Comparison of ENCODE assay signal across 1 cellular context in genomic region chr1:85581138-85581801, GRCh38.
TF ChIP-seq lines count a peak whose summit lies in the region.

No MANE protein-coding gene starts in this region.

TF ChIP-seq in HepG2, 621 proteins besides CTCF, POLR2A, EP300 and RAD21 (continued from another document and continues in another):
- TF ChIP-seq, protein P1, sequence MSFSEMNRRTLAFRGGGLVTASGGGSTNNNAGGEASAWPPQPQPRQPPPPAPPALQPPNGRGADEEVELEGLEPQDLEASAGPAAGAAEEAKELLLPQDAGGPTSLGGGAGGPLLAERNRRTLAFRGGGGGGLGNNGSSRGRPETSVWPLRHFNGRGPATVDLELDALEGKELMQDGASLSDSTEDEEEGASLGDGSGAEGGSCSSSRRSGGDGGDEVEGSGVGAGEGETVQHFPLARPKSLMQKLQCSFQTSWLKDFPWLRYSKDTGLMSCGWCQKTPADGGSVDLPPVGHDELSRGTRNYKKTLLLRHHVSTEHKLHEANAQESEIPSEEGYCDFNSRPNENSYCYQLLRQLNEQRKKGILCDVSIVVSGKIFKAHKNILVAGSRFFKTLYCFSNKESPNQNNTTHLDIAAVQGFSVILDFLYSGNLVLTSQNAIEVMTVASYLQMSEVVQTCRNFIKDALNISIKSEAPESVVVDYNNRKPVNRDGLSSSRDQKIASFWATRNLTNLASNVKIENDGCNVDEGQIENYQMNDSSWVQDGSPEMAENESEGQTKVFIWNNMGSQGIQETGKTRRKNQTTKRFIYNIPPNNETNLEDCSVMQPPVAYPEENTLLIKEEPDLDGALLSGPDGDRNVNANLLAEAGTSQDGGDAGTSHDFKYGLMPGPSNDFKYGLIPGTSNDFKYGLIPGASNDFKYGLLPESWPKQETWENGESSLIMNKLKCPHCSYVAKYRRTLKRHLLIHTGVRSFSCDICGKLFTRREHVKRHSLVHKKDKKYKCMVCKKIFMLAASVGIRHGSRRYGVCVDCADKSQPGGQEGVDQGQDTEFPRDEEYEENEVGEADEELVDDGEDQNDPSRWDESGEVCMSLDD (CRISPR knock-in tag; IDR thresholded peaks at IDR 0.05; ENCODE audit: borderline replicate concordance) = no peak
- TF ChIP-seq, protein P2, sequence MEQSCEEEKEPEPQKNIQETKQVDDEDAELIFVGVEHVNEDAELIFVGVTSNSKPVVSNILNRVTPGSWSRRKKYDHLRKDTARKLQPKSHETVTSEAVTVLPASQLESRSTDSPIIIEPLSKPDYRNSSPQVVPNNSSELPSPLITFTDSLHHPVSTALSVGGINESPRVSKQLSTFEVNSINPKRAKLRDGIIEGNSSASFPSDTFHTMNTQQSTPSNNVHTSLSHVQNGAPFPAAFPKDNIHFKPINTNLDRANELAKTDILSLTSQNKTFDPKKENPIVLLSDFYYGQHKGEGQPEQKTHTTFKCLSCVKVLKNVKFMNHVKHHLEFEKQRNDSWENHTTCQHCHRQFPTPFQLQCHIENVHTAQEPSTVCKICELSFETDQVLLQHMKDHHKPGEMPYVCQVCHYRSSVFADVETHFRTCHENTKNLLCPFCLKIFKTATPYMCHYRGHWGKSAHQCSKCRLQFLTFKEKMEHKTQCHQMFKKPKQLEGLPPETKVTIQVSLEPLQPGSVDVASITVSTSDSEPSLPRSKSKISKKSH (CRISPR knock-in tag; IDR thresholded peaks at IDR 0.05; ENCODE audit: borderline replicate concordance) = peak; percentile 43; the same call in 1 of the 2 replicates
- no peak for TF ChIP-seq BRD4 (CRISPR knock-in tag; IDR thresholded peaks at IDR 0.05)
- TF ChIP-seq TOPORS (CRISPR knock-in tag; IDR thresholded peaks at IDR 0.05) = no peak
- TF ChIP-seq UBTF (CRISPR knock-in tag; IDR thresholded peaks at IDR 0.05) = peak; percentile 57
- no peak for TF ChIP-seq MXD1 (CRISPR knock-in tag; IDR thresholded peaks at IDR 0.05)
- TF ChIP-seq ZSCAN22 (CRISPR knock-in tag; IDR thresholded peaks at IDR 0.05) = no peak
- peak; percentile 62; the same call in 1 of the 2 replicates for TF ChIP-seq KMT2B (CRISPR knock-in tag; IDR thresholded peaks at IDR 0.05)
- TF ChIP-seq ZNF264 (CRISPR knock-in tag; IDR thresholded peaks at IDR 0.05) = 0 out of 2 replicates have a peak, but pooled peaks have one; percentile 55
- TF ChIP-seq DDIT3 (CRISPR knock-in tag; IDR thresholded peaks at IDR 0.05) = no peak
- no peak for TF ChIP-seq ZNF616 (CRISPR knock-in tag; IDR thresholded peaks at IDR 0.05; ENCODE audit: low read depth)
- TF ChIP-seq FOXA3 (CRISPR knock-in tag; IDR thresholded peaks at IDR 0.05) = peak; percentile 10; the same call in 1 of the 2 replicates
- TF ChIP-seq ATM (IDR thresholded peaks at IDR 0.05; ENCODE audit: borderline replicate concordance) = no peak
- TF ChIP-seq CEBPB (IDR thresholded peaks at IDR 0.05; ENCODE audit: borderline replicate concordance, low read depth, low read length) = no peak
- TF ChIP-seq, protein P3, sequence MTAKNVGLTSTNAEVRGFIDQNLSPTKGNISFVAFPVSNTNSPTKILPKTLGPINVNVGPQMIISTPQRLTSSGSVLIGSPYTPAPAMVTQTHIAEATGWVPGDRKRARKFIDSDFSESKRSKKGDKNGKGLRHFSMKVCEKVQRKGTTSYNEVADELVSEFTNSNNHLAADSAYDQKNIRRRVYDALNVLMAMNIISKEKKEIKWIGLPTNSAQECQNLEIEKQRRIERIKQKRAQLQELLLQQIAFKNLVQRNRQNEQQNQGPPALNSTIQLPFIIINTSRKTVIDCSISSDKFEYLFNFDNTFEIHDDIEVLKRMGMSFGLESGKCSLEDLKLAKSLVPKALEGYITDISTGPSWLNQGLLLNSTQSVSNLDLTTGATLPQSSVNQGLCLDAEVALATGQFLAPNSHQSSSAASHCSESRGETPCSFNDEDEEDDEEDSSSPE (CRISPR knock-in tag; IDR thresholded peaks at IDR 0.05) = no peak
- no peak for TF ChIP-seq SRSF1 (optimal IDR thresholded peaks at IDR 0.05; ENCODE audit: low read depth, low read length)
- TF ChIP-seq GATAD2A (CRISPR knock-in tag; IDR thresholded peaks at IDR 0.05) = peak; percentile 52; the same call in 1 of the 2 replicates
- TF ChIP-seq ZNF263 (CRISPR knock-in tag; IDR thresholded peaks at IDR 0.05) = no peak
- peak; percentile 86; the same call in 1 of the 2 replicates for TF ChIP-seq KDM2A (CRISPR knock-in tag; IDR thresholded peaks at IDR 0.05; ENCODE audit: borderline replicate concordance, low read depth)
- TF ChIP-seq IKZF4 (CRISPR knock-in tag; IDR thresholded peaks at IDR 0.05; ENCODE audit: borderline replicate concordance, low read depth, not compliant biosample characterization) = peak; percentile 14
- TF ChIP-seq MAX (IDR thresholded peaks at IDR 0.05) = 0 out of 2 replicates have a peak, but pooled peaks have one; percentile 18
- no peak for TF ChIP-seq ZNF343 (CRISPR knock-in tag; IDR thresholded peaks at IDR 0.05)
- TF ChIP-seq GATAD1 (CRISPR knock-in tag; IDR thresholded peaks at IDR 0.05) = no peak
- TF ChIP-seq, protein P4, sequence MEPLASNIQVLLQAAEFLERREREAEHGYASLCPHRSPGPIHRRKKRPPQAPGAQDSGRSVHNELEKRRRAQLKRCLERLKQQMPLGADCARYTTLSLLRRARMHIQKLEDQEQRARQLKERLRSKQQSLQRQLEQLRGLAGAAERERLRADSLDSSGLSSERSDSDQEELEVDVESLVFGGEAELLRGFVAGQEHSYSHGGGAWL (CRISPR knock-in tag; IDR thresholded peaks at IDR 0.05) = 0 out of 2 replicates have a peak, but pooled peaks have one; percentile 40
- TF ChIP-seq ZNF547 (CRISPR knock-in tag; IDR thresholded peaks at IDR 0.05) = peak; percentile 57; the same call in 1 of the 2 replicates
- no peak for TF ChIP-seq ZNF670 (CRISPR knock-in tag; IDR thresholded peaks at IDR 0.05; ENCODE audit: borderline replicate concordance)
- TF ChIP-seq ZFY (CRISPR knock-in tag; IDR thresholded peaks at IDR 0.05) = no peak
- TF ChIP-seq HOXA3 (CRISPR knock-in tag; IDR thresholded peaks at IDR 0.05) = 0 out of 2 replicates have a peak, but pooled peaks have one; percentile 16
- no peak for TF ChIP-seq ZKSCAN8 (CRISPR knock-in tag; IDR thresholded peaks at IDR 0.05; ENCODE audit: borderline replicate concordance)
- TF ChIP-seq ZMYM4 (CRISPR knock-in tag; IDR thresholded peaks at IDR 0.05) = peak; percentile 63
- peak; percentile 55; the same call in 1 of the 2 replicates for TF ChIP-seq ZGPAT (CRISPR knock-in tag; IDR thresholded peaks at IDR 0.05)
- TF ChIP-seq ETV6 (CRISPR knock-in tag; conservative IDR thresholded peaks at IDR 0.05) = no peak; the same call in 1 of the 2 replicates
- TF ChIP-seq ZSCAN21 (CRISPR knock-in tag; IDR thresholded peaks at IDR 0.05; ENCODE audit: borderline replicate concordance) = peak; percentile 14; the same call in 1 of the 2 replicates
- 0 out of 2 replicates have a peak, but pooled peaks have one; percentile 45 for TF ChIP-seq ZSCAN12 (CRISPR knock-in tag; IDR thresholded peaks at IDR 0.05)
- TF ChIP-seq ZNF503 (CRISPR knock-in tag; IDR thresholded peaks at IDR 0.05) = 0 out of 2 replicates have a peak, but pooled peaks have one; percentile 4
- 0 out of 2 replicates have a peak, but pooled peaks have one; percentile 70 for TF ChIP-seq ARID2 (CRISPR knock-in tag; IDR thresholded peaks at IDR 0.05; ENCODE audit: borderline replicate concordance)
- no peak for TF ChIP-seq PPARG (CRISPR knock-in tag; conservative IDR thresholded peaks at IDR 0.05)
- no peak for TF ChIP-seq HDAC2 (CRISPR knock-in tag; IDR thresholded peaks at IDR 0.05)
- TF ChIP-seq MED13 (CRISPR knock-in tag; IDR thresholded peaks at IDR 0.05) = peak; percentile 55; the same call in 1 of the 2 replicates
- TF ChIP-seq AGO2 (optimal IDR thresholded peaks at IDR 0.05; ENCODE audit: low read depth, low read length) = peak; percentile 75
- no peak for TF ChIP-seq CREB1 (IDR thresholded peaks at IDR 0.05)
- no peak for TF ChIP-seq CREB1 (CRISPR knock-in tag; IDR thresholded peaks at IDR 0.05)
- TF ChIP-seq ZNF138 (CRISPR knock-in tag; IDR thresholded peaks at IDR 0.05; ENCODE audit: low read depth) = 0 out of 2 replicates have a peak, but pooled peaks have one; percentile 23
- TF ChIP-seq ZNF446 (CRISPR knock-in tag; IDR thresholded peaks at IDR 0.05) = no peak
- peak; percentile 86; the same call in 1 of the 2 replicates for TF ChIP-seq ZNF12 (CRISPR knock-in tag; IDR thresholded peaks at IDR 0.05)
- 0 out of 2 replicates have a peak, but pooled peaks have one; percentile 17 for TF ChIP-seq BORCS8-MEF2B (CRISPR knock-in tag; IDR thresholded peaks at IDR 0.05)
- TF ChIP-seq EHMT2 (IDR thresholded peaks at IDR 0.05; ENCODE audit: borderline replicate concordance, low read depth, low read length) = no peak
- TF ChIP-seq ZNF484 (CRISPR knock-in tag; IDR thresholded peaks at IDR 0.05; ENCODE audit: borderline replicate concordance, low read depth) = no peak
- TF ChIP-seq KLF11 (CRISPR knock-in tag; IDR thresholded peaks at IDR 0.05) = peak; percentile 39; the same call in 1 of the 2 replicates
- TF ChIP-seq PHF21A (CRISPR knock-in tag; IDR thresholded peaks at IDR 0.05) = peak; percentile 61; the same call in 1 of the 2 replicates
- no peak for TF ChIP-seq GTF2F1 (IDR thresholded peaks at IDR 0.05; ENCODE audit: low read length)
- no peak for TF ChIP-seq LCORL (IDR thresholded peaks at IDR 0.05)
- TF ChIP-seq LCORL (CRISPR knock-in tag; IDR thresholded peaks at IDR 0.05) = peak; percentile 62; the same call in 1 of the 2 replicates
- TF ChIP-seq ZNF501 (CRISPR knock-in tag; IDR thresholded peaks at IDR 0.05) = peak; percentile 71
- TF ChIP-seq TIGD3 (CRISPR knock-in tag; IDR thresholded peaks at IDR 0.05; ENCODE audit: borderline replicate concordance) = no peak
- TF ChIP-seq MED8 (CRISPR knock-in tag; IDR thresholded peaks at IDR 0.05; ENCODE audit: insufficient replicate concordance) = no peak
- TF ChIP-seq ZNF460 (CRISPR knock-in tag; IDR thresholded peaks at IDR 0.05; ENCODE audit: borderline replicate concordance) = no peak
- TF ChIP-seq HES4 (CRISPR knock-in tag; IDR thresholded peaks at IDR 0.05; ENCODE audit: borderline replicate concordance) = no peak
- TF ChIP-seq SNRNP70 (IDR thresholded peaks at IDR 0.05; ENCODE audit: low read depth, low read length) = no peak
- no peak for TF ChIP-seq ZNF430 (CRISPR knock-in tag; IDR thresholded peaks at IDR 0.05)
